ENCODE assay signal across 14 cellular contexts in the genomic region with DNA sequence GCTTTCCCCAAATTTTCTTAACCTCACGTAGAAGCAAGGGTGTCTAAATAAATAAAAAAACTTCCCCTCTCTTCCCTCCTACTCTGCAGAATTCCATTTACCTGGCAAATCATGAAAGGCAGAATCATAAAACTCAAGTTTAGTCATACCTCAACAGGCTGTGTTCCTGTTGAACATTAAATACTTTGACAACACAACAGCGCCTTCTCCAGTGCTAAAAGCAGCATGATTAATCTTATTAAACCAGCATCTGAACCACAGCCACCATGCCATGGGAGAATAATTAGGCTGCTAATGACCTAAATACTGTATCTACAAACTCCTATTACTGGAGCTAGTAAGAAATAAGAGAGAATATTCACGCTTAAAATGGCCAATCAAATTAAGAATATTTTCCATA.
DNase-seq lines count a peak whose midpoint lies in the region; ATAC-seq, FAIRE-seq and TF ChIP-seq lines count a peak whose summit lies in the region.
"Had no signal": no experiment of that assay in that cellular context is flagged by ENCODE, and none has a peak within 500 bp of the region (broad histone marks: within the 10 kb centered on the region; RNA-seq: fewer than 3 reads in every experiment).

No MANE protein-coding gene starts in this region.

- RAD21 ChIA-PET in HCT116 (lab: Charles Lee; ENCODE audit: low non-redundant PET in 1 of 2, low total read pairs in 2 of 2, uncharacterized antibody in 2 of 2, unreplicated experiment in 2 of 2), result no interaction called here

- H3K27ac ChIP-seq in HCT116 (ENCODE audit: low read depth, low read length), result no peak overlapping the region
- H3K27ac ChIP-seq in kidney (ENCODE audit: low read depth in 2 of 2, low read length in 2 of 2), result no peak overlapping the region
- H3K27ac ChIP-seq: suprapubic skin had no signal

- H3K79me2 ChIP-seq in HCT116 (ENCODE audit: insufficient read depth, low read length), result no peaks in the 10 kb centered on the region

- TF ChIP-seq CTCF in HCT116 (IDR thresholded peaks at IDR 0.05 in 2 of 3, conservative IDR thresholded peaks at IDR 0.05 in 1 of 3; ENCODE audit: borderline replicate concordance in 1 of 3, insufficient read depth in 1 of 3, low read depth in 2 of 3, low read length in 2 of 3) (no peak), kidney (IDR thresholded peaks at IDR 0.05; ENCODE audit: borderline replicate concordance, extremely low read depth, insufficient read depth) (peak; percentile 24)

- H3K9me3 ChIP-seq in HCT116 (ENCODE audit: control insufficient read depth in 1 of 2, insufficient read depth in 1 of 2, low read depth in 1 of 2, low read length in 2 of 2) (no peaks in the 10 kb centered on the region), kidney (ENCODE audit: control insufficient read depth in 1 of 2, low read length in 2 of 2) (no peaks in the 10 kb centered on the region)
- H3K9me3 ChIP-seq: suprapubic skin had no signal

- CTCF ChIA-PET in HCT116 (lab: Charles Lee), result no interaction called here

- no TSS peak for BruUV-seq in HCT116 (replicated peaks; lab: Mats Ljungman, UMichigan)

- H3K4me3 ChIP-seq in HCT116 (replicated peaks in 1 of 2; ENCODE audit: low read depth in 1 of 2, low read length in 2 of 2) (no peak overlapping the region), kidney (ENCODE audit: low read length in 2 of 2) (no peak overlapping the region)
- H3K4me3 ChIP-seq: MG63, suprapubic skin had no signal

- H3K9ac ChIP-seq in HCT116 (ENCODE audit: low read length), result no peak overlapping the region
- H3K9ac ChIP-seq in kidney (ENCODE audit: low read length in 2 of 2), result no peak overlapping the region

- H2AFZ ChIP-seq in HCT116 (ENCODE audit: low read depth, low read length, poor library complexity, severe bottlenecking), result no peak overlapping the region

- no peaks in the 10 kb centered on the region for H3K36me3 ChIP-seq in HCT116 (ENCODE audit: control insufficient read depth in 1 of 2, insufficient read depth in 2 of 2, low read length in 2 of 2)
- H3K36me3 ChIP-seq in kidney (ENCODE audit: control insufficient read depth in 1 of 2, insufficient read depth in 2 of 2, low read length in 2 of 2), result no peaks in the 10 kb centered on the region
- H3K36me3 ChIP-seq: MG63, suprapubic skin had no signal

- peaks cover 0 to 3% of the 10 kb centered on the region in 2 experiments; a peak in 1 of 4 replicates for H3K4me1 ChIP-seq in HCT116 (ENCODE audit: control insufficient read depth in 1 of 2, insufficient read depth in 2 of 2, low read length in 2 of 2)
- H3K4me1 ChIP-seq in kidney (ENCODE audit: control insufficient read depth in 1 of 2, insufficient read depth in 1 of 2, low read depth in 1 of 2, low read length in 2 of 2), result no peaks in the 10 kb centered on the region
- H3K4me1 ChIP-seq: suprapubic skin had no signal

- H3K27me3 ChIP-seq in HCT116 (ENCODE audit: insufficient read depth, low read length), result no peaks in the 10 kb centered on the region
- H3K27me3 ChIP-seq: MG63, suprapubic skin had no signal

- FAIRE-seq in kidney (lab: Jason Lieb, UNC), result no peak
- FAIRE-seq: endometrium had no signal

- POLR2A ChIA-PET in HCT116 (lab: Charles Lee), result no interaction called here

- no peak for TF ChIP-seq POLR2A in HCT116 (IDR thresholded peaks at IDR 0.05; ENCODE audit: borderline replicate concordance, extremely low read depth, insufficient read depth, insufficient read length)

- no peak overlapping the region for H3K4me2 ChIP-seq in HCT116 (ENCODE audit: low read length)

- ATAC-seq in HCT116, result no peak
- no peak for ATAC-seq in HG03571 (IDR thresholded peaks at IDR 0.05; ENCODE audit: unreplicated experiment)

- no peaks in the 10 kb centered on the region for H4K20me1 ChIP-seq in HCT116 (ENCODE audit: insufficient read depth)

- in situ Hi-C loops in ACHN (cut with HindIII; ENCODE audit: low pct_ligation_motif_present, low pct_unique_long_range_greater_than_20kb, low sequenced_read_pairs), result no loop called here

- H3K9me2 ChIP-seq in HCT116 (ENCODE audit: insufficient read depth), result no peaks in the 10 kb centered on the region

- peak; percentile 46 for DNase-seq in ACHN
- DNase-seq in HCT116 (ENCODE audit: low read depth, low spot score), result no peak
- DNase-seq in amniotic epithelial cell (ENCODE audit: low read depth), result peak; percentile 54
- DNase-seq in kidney, result no peak
- no peak for DNase-seq in NCI-H526 treated with DMSO at 0.1 percent for 48 hours (lab: John Stamatoyannopoulos, UW)
- DNase-seq in SK-N-DZ (ENCODE audit: low spot score), result no peak
- DNase-seq in activated CD4-positive, alpha-beta T cell treated with anti-CD3 and anti-CD28 coated beads for 1 hour, result no peak
- DNase-seq: activated B cell treated with CpG ODN at 0.5 μM for 24 hours, activated T-cell treated with anti-CD3 and anti-CD28 coated beads for 4 hours, amygdala, MG63 had no signal

- intact Hi-C loops in HCT116 (cut with micrococcal nuclease) (no loop called here), kidney (cut with DNase I) (no loop called here)

- TF ChIP-seq RAD21 in HCT116 (IDR thresholded peaks at IDR 0.05; ENCODE audit: low read depth), result 0 out of 2 replicates have a peak, but pooled peaks have one; percentile 5

TF ChIP-seq in HCT116, 20 proteins besides CTCF, POLR2A, EP300 and RAD21:
- no peak for TF ChIP-seq EZH2phosphoT487 (IDR thresholded peaks at IDR 0.05; ENCODE audit: borderline replicate concordance)
- TF ChIP-seq EZH2 (IDR thresholded peaks at IDR 0.05), result no peak
- TF ChIP-seq ZFX (IDR thresholded peaks at IDR 0.05), result no peak
- TF ChIP-seq, protein P1, sequence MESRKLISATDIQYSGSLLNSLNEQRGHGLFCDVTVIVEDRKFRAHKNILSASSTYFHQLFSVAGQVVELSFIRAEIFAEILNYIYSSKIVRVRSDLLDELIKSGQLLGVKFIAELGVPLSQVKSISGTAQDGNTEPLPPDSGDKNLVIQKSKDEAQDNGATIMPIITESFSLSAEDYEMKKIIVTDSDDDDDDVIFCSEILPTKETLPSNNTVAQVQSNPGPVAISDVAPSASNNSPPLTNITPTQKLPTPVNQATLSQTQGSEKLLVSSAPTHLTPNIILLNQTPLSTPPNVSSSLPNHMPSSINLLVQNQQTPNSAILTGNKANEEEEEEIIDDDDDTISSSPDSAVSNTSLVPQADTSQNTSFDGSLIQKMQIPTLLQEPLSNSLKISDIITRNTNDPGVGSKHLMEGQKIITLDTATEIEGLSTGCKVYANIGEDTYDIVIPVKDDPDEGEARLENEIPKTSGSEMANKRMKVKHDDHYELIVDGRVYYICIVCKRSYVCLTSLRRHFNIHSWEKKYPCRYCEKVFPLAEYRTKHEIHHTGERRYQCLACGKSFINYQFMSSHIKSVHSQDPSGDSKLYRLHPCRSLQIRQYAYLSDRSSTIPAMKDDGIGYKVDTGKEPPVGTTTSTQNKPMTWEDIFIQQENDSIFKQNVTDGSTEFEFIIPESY (IDR thresholded peaks at IDR 0.05; ENCODE audit: extremely low read depth, insufficient replicate concordance, low read length), result no peak
- TF ChIP-seq EGR1 (IDR thresholded peaks at IDR 0.05; ENCODE audit: low read depth), result no peak
- TF ChIP-seq CEBPB (IDR thresholded peaks at IDR 0.05; ENCODE audit: low read depth), result no peak
- TF ChIP-seq, protein P2, sequence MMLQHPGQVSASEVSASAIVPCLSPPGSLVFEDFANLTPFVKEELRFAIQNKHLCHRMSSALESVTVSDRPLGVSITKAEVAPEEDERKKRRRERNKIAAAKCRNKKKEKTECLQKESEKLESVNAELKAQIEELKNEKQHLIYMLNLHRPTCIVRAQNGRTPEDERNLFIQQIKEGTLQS (IDR thresholded peaks at IDR 0.05), result no peak
- TF ChIP-seq JUND (IDR thresholded peaks at IDR 0.05), result no peak
- no peak for TF ChIP-seq ZNF274 (IDR thresholded peaks at IDR 0.05; ENCODE audit: low read depth, low read length)

Comparison
In these comparisons a context has a peak if more than half of its experiments do, and no peak if none do; other contexts are left out.
1. DNase-seq: peak in ACHN (single experiment) and amniotic epithelial cell (single experiment); none in HCT116 (single experiment), kidney (single experiment), NCI-H526 treated with DMSO at 0.1 percent for 48 hours (single experiment), SK-N-DZ (single experiment) and activated CD4-positive, alpha-beta T cell treated with anti-CD3 and anti-CD28 coated beads for 1 hour (single experiment).